27 cellular contexts compared by ENCODE assay signal in genomic region chr22:23082534-23083314, GRCh38. TPM values are rescaled to one million over a fixed set of nuclear protein-coding genes. Genes with fewer than 3 reads are reported as not detected.
"Had no signal": no experiment of that assay in that cellular context is flagged by ENCODE, and none has a peak within 500 bp of the region (broad histone marks: within the 10 kb centered on the region; RNA-seq: fewer than 3 reads in every experiment).

No MANE protein-coding gene starts in this region.

- ATAC-seq: mucosa of descending colon; naive thymus-derived CD4-positive, alpha-beta T cell; natural killer cell treated with Interleukin-12 subunit alpha and Interleukin-12 subunit beta and Interleukin-15 and Interleukin-18, amount 100 ng/mL, for 72 hours; right lobe of liver; stimulated activated naive B cell treated with anti-CD40 and anti-IgM and Interleukin-4, amounts not matched to agents 10 μg/mL and 1 μg/mL and 100 μg/mL, for 72 hours; stimulated activated naive CD8-positive, alpha-beta T cell treated with anti-CD3 and anti-CD28 coated beads, Interleukin-15, Interleukin-2, amounts not matched to agents 100 U/mL and 50 U/mL, for 24 hours had no signal

- H3K79me2 ChIP-seq: parathyroid adenoma had no signal

- H3K4me1 ChIP-seq: testis, thyroid gland, transverse colon had no signal

- H3K4me3 Mint-ChIP-seq: memory B cell; naive thymus-derived CD4-positive, alpha-beta T cell; natural killer cell treated with Interleukin-12 subunit alpha and Interleukin-12 subunit beta and Interleukin-15 and Interleukin-18, amount 100 ng/mL, for 72 hours; stimulated activated naive B cell treated with anti-CD40 and anti-IgM and Interleukin-4, amounts not matched to agents 10 μg/mL and 1 μg/mL and 100 μg/mL, for 72 hours had no signal

- H3K4me3 ChIP-seq: left ventricle myocardium inferior, lung, mucosa of descending colon, right atrium auricular region, right lobe of liver, smooth muscle cell, stomach, testis, thyroid gland, transverse colon, upper lobe of left lung, vagina had no signal

- H3K27me3 Mint-ChIP-seq: natural killer cell treated with Interleukin-12 subunit alpha and Interleukin-12 subunit beta and Interleukin-15 and Interleukin-18, amount 100 ng/mL, for 72 hours; stimulated activated naive B cell treated with anti-CD40 and anti-IgM and Interleukin-4, amounts not matched to agents 10 μg/mL and 1 μg/mL and 100 μg/mL, for 72 hours had no signal

- H3K27ac Mint-ChIP-seq: memory B cell; naive thymus-derived CD4-positive, alpha-beta T cell; natural killer cell treated with Interleukin-12 subunit alpha and Interleukin-12 subunit beta and Interleukin-15 and Interleukin-18, amount 100 ng/mL, for 72 hours; stimulated activated naive B cell treated with anti-CD40 and anti-IgM and Interleukin-4, amounts not matched to agents 10 μg/mL and 1 μg/mL and 100 μg/mL, for 72 hours had no signal

- H3K9ac ChIP-seq: parathyroid adenoma had no signal

- H3K36me3 ChIP-seq: left ventricle myocardium inferior, neutrophil, right atrium auricular region, right lobe of liver, stomach, thyroid gland, transverse colon, upper lobe of left lung, vagina had no signal

- H3K9me3 ChIP-seq: left ventricle myocardium inferior, mucosa of descending colon, neutrophil, right atrium auricular region, right lobe of liver, stomach, testis, thyroid gland, transverse colon, upper lobe of left lung, vagina had no signal

- H3K4me2 ChIP-seq: smooth muscle cell had no signal

- DNase-seq: islet precursor cell; left ventricle myocardium inferior; midbrain; mucosa of descending colon; naive thymus-derived CD4-positive, alpha-beta T cell; occipital lobe; right lobe of liver; stimulated activated CD4-positive, alpha-beta T cell treated with anti-CD3 and anti-CD28 coated beads, Interleukin-1b, Interleukin-23, amount 100 ng/mL, for 48 hours; stimulated activated CD4-positive, alpha-beta T cell treated with anti-CD3 and anti-CD28 coated beads, Interleukin-2, amount 100 ng/mL, for 48 hours; stimulated activated naive B cell treated with anti-CD40 and anti-IgM and Interleukin-4, amounts not matched to agents 10 μg/mL and 1 μg/mL and 100 μg/mL, for 72 hours; stimulated activated naive CD8-positive, alpha-beta T cell treated with anti-CD3 and anti-CD28 coated beads, Interleukin-15, Interleukin-2, amounts not matched to agents 100 U/mL and 50 U/mL, for 24 hours; stomach; testis; thyroid gland; transverse colon had no signal

- H3K36me3 Mint-ChIP-seq: memory B cell; naive thymus-derived CD4-positive, alpha-beta T cell; natural killer cell treated with Interleukin-12 subunit alpha and Interleukin-12 subunit beta and Interleukin-15 and Interleukin-18, amount 100 ng/mL, for 72 hours; stimulated activated naive B cell treated with anti-CD40 and anti-IgM and Interleukin-4, amounts not matched to agents 10 μg/mL and 1 μg/mL and 100 μg/mL, for 72 hours had no signal

- H3K27me3 ChIP-seq: right atrium auricular region, right lobe of liver, stomach, testis, thyroid gland, transverse colon, upper lobe of left lung, vagina had no signal

- H2AFZ ChIP-seq: parathyroid adenoma had no signal

- H3K9me3 Mint-ChIP-seq: memory B cell; naive thymus-derived CD4-positive, alpha-beta T cell; natural killer cell treated with Interleukin-12 subunit alpha and Interleukin-12 subunit beta and Interleukin-15 and Interleukin-18, amount 100 ng/mL, for 72 hours; stimulated activated naive B cell treated with anti-CD40 and anti-IgM and Interleukin-4, amounts not matched to agents 10 μg/mL and 1 μg/mL and 100 μg/mL, for 72 hours had no signal

- H3K27ac ChIP-seq: left ventricle myocardium inferior, neutrophil, parathyroid adenoma, right atrium auricular region, right lobe of liver, stomach, testis, thyroid gland, transverse colon, upper lobe of left lung, vagina had no signal

RNA-seq across cellular contexts. Expression of gene GNAZ, which starts 12.4 kb away (rescaled TPM):
- polyA plus RNA-seq: naive thymus-derived CD4-positive, alpha-beta T cell had no signal

RNA-seq across cellular contexts. Expression of gene RSPH14, which starts 59.1 kb away (rescaled TPM):
- total RNA-seq: left ventricle myocardium inferior; mesenteric fat pad; myocyte; natural killer cell treated with Interleukin-12 subunit alpha and Interleukin-12 subunit beta and Interleukin-15 and Interleukin-18, amount 100 ng/mL, for 72 hours; osteocyte; right atrium auricular region; right lobe of liver; smooth muscle cell; stomach; vagina had no signal
